8 cellular contexts compared by ENCODE assay signal in the genomic region with DNA sequence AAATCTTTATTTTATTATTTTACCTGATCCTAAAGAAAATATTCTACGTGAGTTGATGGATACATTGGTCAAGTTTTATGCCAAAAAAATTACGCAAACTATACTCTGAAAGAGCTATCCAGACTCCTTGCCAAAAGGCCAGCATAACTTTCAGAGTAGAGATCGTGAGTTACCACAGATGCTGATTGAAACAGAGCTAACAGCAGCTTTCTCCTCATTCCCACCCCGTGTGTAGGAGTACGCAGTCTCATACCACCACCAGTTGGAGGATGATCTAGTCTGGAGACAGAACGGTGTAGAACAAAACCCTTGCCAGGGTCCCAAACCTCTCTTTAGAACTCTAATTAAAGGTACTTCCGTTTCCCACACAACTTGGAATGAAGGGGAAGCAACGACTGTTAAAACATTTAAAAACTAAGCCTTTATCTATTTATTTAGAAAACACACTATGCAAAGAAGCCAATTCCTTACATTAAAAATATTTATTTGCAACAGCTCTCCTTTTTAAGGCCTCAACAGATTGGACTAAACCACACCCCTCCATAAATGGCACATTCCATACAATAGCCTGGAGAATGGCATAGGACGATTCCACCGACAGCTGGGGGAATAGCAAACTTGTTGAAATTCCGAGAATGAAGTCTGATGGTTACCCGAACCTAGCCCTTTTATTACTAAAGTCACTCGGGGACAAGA. TPM values are rescaled to one million over a fixed set of nuclear protein-coding genes. Genes with fewer than 3 reads are reported as not detected.
DNase-seq lines count a peak whose midpoint lies in the region; ATAC-seq and TF ChIP-seq lines count a peak whose summit lies in the region.

No MANE protein-coding gene starts in this region.

- DNase-seq in activated CD8-positive, alpha-beta memory T cell treated with anti-CD3 and anti-CD28 coated beads, Interleukin-2, amount 50 U/mL, for 48 hours = peak; percentile 65
- DNase-seq in activated CD8-positive, alpha-beta memory T cell treated with anti-CD3 and anti-CD28 coated beads, Interleukin-2, amount 50 U/mL, for 4 hours = no peak
- DNase-seq in MV-4-11 (lab: John Stamatoyannopoulos, UW) (peak; percentile 56), WTC11 (ENCODE audit: low spot score) (no peak), epithelial cell of proximal tubule (ENCODE audit: low read depth) (no peak), middle frontal gyrus (ENCODE audit: extremely low spot score, low spot score) (no peak)
- DNase-seq in natural killer cell treated with Interleukin-12 subunit alpha and Interleukin-12 subunit beta and Interleukin-15 and Interleukin-18, amount 100 ng/mL, for 72 hours (ENCODE audit: low spot score) = no peak

- no peak for TF ChIP-seq CTCF in WTC11 (IDR thresholded peaks at IDR 0.05)
- no peak for TF ChIP-seq CTCF in epithelial cell of proximal tubule (conservative IDR thresholded peaks at IDR 0.05; ENCODE audit: low read depth, low read length)

- H3K4me1 Mint-ChIP-seq in WTC11 = peaks cover 55% of the 10 kb centered on the region
- peaks cover 41 to 47% of the 10 kb centered on the region in 2 donors for H3K4me1 Mint-ChIP-seq in natural killer cell treated with Interleukin-12 subunit alpha and Interleukin-12 subunit beta and Interleukin-15 and Interleukin-18, amount 100 ng/mL, for 72 hours (ENCODE audit: low read depth in 2 of 2)

- H3K36me3 Mint-ChIP-seq in WTC11 = peaks cover 11% of the 10 kb centered on the region
- H3K36me3 Mint-ChIP-seq in natural killer cell treated with Interleukin-12 subunit alpha and Interleukin-12 subunit beta and Interleukin-15 and Interleukin-18, amount 100 ng/mL, for 72 hours = peaks cover 18% of the 10 kb centered on the region

- peak overlapping the region; percentile 88 for H3K4me3 ChIP-seq in epithelial cell of proximal tubule (ENCODE audit: low read depth, low read length)

- peaks cover 7% of the 10 kb centered on the region for H3K9me3 Mint-ChIP-seq in WTC11
- H3K9me3 Mint-ChIP-seq in natural killer cell treated with Interleukin-12 subunit alpha and Interleukin-12 subunit beta and Interleukin-15 and Interleukin-18, amount 100 ng/mL, for 72 hours = no peaks in the 10 kb centered on the region

- CTCF ChIA-PET in WTC11 (lab: Charles Lee) = interaction anchor here (0.7 to 1.1 kb wide), 4 partner anchors 37 to 229 kb away, joined by 3 to 10 read pairs (median 4); no protein-coding TSS in a partner anchor

- ATAC-seq in WTC11 = no peak
- ATAC-seq in natural killer cell treated with Interleukin-12 subunit alpha and Interleukin-12 subunit beta and Interleukin-15 and Interleukin-18, amount 100 ng/mL, for 72 hours = no peak
- ATAC-seq in GM18505 (IDR thresholded peaks at IDR 0.05; ENCODE audit: unreplicated experiment) = no peak

- peak overlapping the region; percentile 97 for H3K4me3 Mint-ChIP-seq in WTC11
- H3K4me3 Mint-ChIP-seq in natural killer cell treated with Interleukin-12 subunit alpha and Interleukin-12 subunit beta and Interleukin-15 and Interleukin-18, amount 100 ng/mL, for 72 hours = peak overlapping the region; percentile 89

- TF ChIP-seq POLR2A in GM18505 (IDR thresholded peaks at IDR 0.05; ENCODE audit: borderline replicate concordance, extremely low read depth, insufficient read depth, insufficient read length) = no peak

- POLR2A ChIA-PET in WTC11 (lab: Charles Lee) = interaction anchor here (0.7 to 1.5 kb wide), 5 partner anchors 8 to 116 kb away, joined by 3 to 6 read pairs (median 3); a partner anchor contains a TSS

- no peaks in the 10 kb centered on the region; the same call in 1 of the 2 replicates for H3K27me3 Mint-ChIP-seq in WTC11 (ENCODE audit: low read depth)
- no peaks in the 10 kb centered on the region for H3K27me3 Mint-ChIP-seq in natural killer cell treated with Interleukin-12 subunit alpha and Interleukin-12 subunit beta and Interleukin-15 and Interleukin-18, amount 100 ng/mL, for 72 hours

- peak overlapping the region; percentile 68 for H3K27ac Mint-ChIP-seq in WTC11
- H3K27ac Mint-ChIP-seq in natural killer cell treated with Interleukin-12 subunit alpha and Interleukin-12 subunit beta and Interleukin-15 and Interleukin-18, amount 100 ng/mL, for 72 hours = peak overlapping the region; percentile 92 to 97

TF ChIP-seq in WTC11, 78 proteins besides CTCF, POLR2A, EP300 and RAD21:
- TF ChIP-seq HMGA2 (CRISPR knock-in tag; IDR thresholded peaks at IDR 0.05) = no peak; the same call in 1 of the 2 replicates
- TF ChIP-seq, protein P1, sequence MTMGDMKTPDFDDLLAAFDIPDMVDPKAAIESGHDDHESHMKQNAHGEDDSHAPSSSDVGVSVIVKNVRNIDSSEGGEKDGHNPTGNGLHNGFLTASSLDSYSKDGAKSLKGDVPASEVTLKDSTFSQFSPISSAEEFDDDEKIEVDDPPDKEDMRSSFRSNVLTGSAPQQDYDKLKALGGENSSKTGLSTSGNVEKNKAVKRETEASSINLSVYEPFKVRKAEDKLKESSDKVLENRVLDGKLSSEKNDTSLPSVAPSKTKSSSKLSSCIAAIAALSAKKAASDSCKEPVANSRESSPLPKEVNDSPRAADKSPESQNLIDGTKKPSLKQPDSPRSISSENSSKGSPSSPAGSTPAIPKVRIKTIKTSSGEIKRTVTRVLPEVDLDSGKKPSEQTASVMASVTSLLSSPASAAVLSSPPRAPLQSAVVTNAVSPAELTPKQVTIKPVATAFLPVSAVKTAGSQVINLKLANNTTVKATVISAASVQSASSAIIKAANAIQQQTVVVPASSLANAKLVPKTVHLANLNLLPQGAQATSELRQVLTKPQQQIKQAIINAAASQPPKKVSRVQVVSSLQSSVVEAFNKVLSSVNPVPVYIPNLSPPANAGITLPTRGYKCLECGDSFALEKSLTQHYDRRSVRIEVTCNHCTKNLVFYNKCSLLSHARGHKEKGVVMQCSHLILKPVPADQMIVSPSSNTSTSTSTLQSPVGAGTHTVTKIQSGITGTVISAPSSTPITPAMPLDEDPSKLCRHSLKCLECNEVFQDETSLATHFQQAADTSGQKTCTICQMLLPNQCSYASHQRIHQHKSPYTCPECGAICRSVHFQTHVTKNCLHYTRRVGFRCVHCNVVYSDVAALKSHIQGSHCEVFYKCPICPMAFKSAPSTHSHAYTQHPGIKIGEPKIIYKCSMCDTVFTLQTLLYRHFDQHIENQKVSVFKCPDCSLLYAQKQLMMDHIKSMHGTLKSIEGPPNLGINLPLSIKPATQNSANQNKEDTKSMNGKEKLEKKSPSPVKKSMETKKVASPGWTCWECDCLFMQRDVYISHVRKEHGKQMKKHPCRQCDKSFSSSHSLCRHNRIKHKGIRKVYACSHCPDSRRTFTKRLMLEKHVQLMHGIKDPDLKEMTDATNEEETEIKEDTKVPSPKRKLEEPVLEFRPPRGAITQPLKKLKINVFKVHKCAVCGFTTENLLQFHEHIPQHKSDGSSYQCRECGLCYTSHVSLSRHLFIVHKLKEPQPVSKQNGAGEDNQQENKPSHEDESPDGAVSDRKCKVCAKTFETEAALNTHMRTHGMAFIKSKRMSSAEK (CRISPR knock-in tag; IDR thresholded peaks at IDR 0.05; ENCODE audit: borderline replicate concordance) = 0 out of 2 replicates have a peak, but pooled peaks have one; percentile 58
TF ChIP-seq in WTC11: peak in this region for 1.

RNA-seq across cellular contexts. Expression of a gene that starts 1.4 kb away (rescaled TPM):
- 401 to 414 TPM (median 403 TPM) in 3 replicates for total RNA-seq in WTC11 (2021)
- total RNA-seq in epithelial cell of proximal tubule = 92.5 and 104 TPM in 2 replicates
- 100 to 1,000 TPM in 1 of 2 donors, 10 to 100 TPM in 1; 95.1 to 156 TPM for total RNA-seq in natural killer cell treated with Interleukin-12 subunit alpha and Interleukin-12 subunit beta and Interleukin-15 and Interleukin-18, amount 100 ng/mL, for 72 hours

RNA-seq across cellular contexts. Expression of a gene that starts 26.7 kb away (rescaled TPM):
- total RNA-seq in WTC11 (2021) = 10.7 to 11.2 TPM (median 11.0 TPM) in 3 replicates
- 10.0 and 12.0 TPM in 2 replicates for total RNA-seq in epithelial cell of proximal tubule
- 100 to 1,000 TPM; 109 to 217 TPM for total RNA-seq in natural killer cell treated with Interleukin-12 subunit alpha and Interleukin-12 subunit beta and Interleukin-15 and Interleukin-18, amount 100 ng/mL, for 72 hours

Comparison
In these comparisons a context has a peak if more than half of its experiments do, and no peak if none do; other contexts are left out.
1. DNase-seq: peak in activated CD8-positive, alpha-beta memory T cell treated with anti-CD3 and anti-CD28 coated beads, Interleukin-2, amount 50 U/mL, for 48 hours (single experiment) and MV-4-11 (single experiment); none in activated CD8-positive, alpha-beta memory T cell treated with anti-CD3 and anti-CD28 coated beads, Interleukin-2, amount 50 U/mL, for 4 hours (single experiment), WTC11 (single experiment), epithelial cell of proximal tubule (single experiment), natural killer cell treated with Interleukin-12 subunit alpha and Interleukin-12 subunit beta and Interleukin-15 and Interleukin-18, amount 100 ng/mL, for 72 hours (single experiment) and middle frontal gyrus (single experiment).